ENCODE assay signal across 24 cellular contexts in genomic region chr3:131216340-131216739, GRCh38.
A peak's percentile ranks its signal among the peaks of the same experiment; 100 is the strongest.
DNase-seq lines count a peak whose midpoint lies in the region; ATAC-seq and TF ChIP-seq lines count a peak whose summit lies in the region.
"Had no signal": no experiment of that assay in that cellular context is flagged by ENCODE, and none has a peak within 500 bp of the region (broad histone marks: within the 10 kb centered on the region; RNA-seq: fewer than 3 reads in every experiment).

No MANE protein-coding gene starts in this region.

- peaks cover 30% of the 10 kb centered on the region for H3K4me1 ChIP-seq in ACC112 (ENCODE audit: control insufficient read depth, insufficient read depth, low read length, unreplicated experiment)
- no peaks in the 10 kb centered on the region for H3K4me1 ChIP-seq in HUES48 (ENCODE audit: control insufficient read depth, insufficient read depth, low read length)
- peaks cover 15% of the 10 kb centered on the region in 2 donors for H3K4me1 ChIP-seq in adrenal gland (replicated peaks in 1 of 2)
- peaks cover 13% of the 10 kb centered on the region for H3K4me1 ChIP-seq in hepatocyte (ENCODE audit: insufficient read depth)

- 58 to 84% (median 71%) methylated on average over 1 of the region's 1 CpG for WGBS in adrenal gland, 4 donors
- WGBS in hepatocyte (ENCODE audit: low lambda C conversion rate, missing lambda C conversion rate) = 81% methylated on average over 1 of the region's 1 CpG

- H2AFZ ChIP-seq in ACC112 (ENCODE audit: low read length, unreplicated experiment) (no peak overlapping the region), hepatocyte (no peak overlapping the region)

- H3K27ac ChIP-seq in ACC112 (ENCODE audit: low read depth, low read length) = peak overlapping the region; percentile 95
- peak overlapping the region; percentile 66 for H3K27ac ChIP-seq in HUES48 (ENCODE audit: low read depth, low read length)
- peak overlapping the region in 4 of 5 donors; percentile 2 to 85 (median 44) for H3K27ac ChIP-seq in adrenal gland
- peak overlapping the region; percentile 66 for H3K27ac ChIP-seq in hepatocyte
- H3K27ac ChIP-seq: ovary, testis, VCaP had no signal

- H3K4me1 Mint-ChIP-seq in progenitor cell of endocrine pancreas (ENCODE audit: low read depth) = no peaks in the 10 kb centered on the region
- H3K4me1 Mint-ChIP-seq: activated CD4-positive, alpha-beta T cell treated with anti-CD3 and anti-CD28 coated beads, Interleukin-2, amount 10 ng/mL, durations not matched to agents 24 days and 14 days; activated naive CD8-positive, alpha-beta T cell treated with anti-CD3 and anti-CD28 coated beads for 36 hours; stimulated activated memory B cell treated with anti-CD40 and anti-IgM and Interleukin-4, amounts not matched to agents 10 μg/mL and 1 μg/mL and 100 μg/mL, for 72 hours had no signal

- H3K9me3 ChIP-seq in HUES48 (ENCODE audit: control insufficient read depth, insufficient read depth, low read length) (no peaks in the 10 kb centered on the region), adrenal gland (replicated peaks in 1 of 3) (no peaks in the 10 kb centered on the region), hepatocyte (ENCODE audit: low read depth) (no peaks in the 10 kb centered on the region)
- H3K9me3 ChIP-seq: heart left ventricle, ovary, testis had no signal

- H4K20me1 ChIP-seq in hepatocyte (ENCODE audit: insufficient read depth, poor library complexity, severe bottlenecking) = no peaks in the 10 kb centered on the region

- no peak overlapping the region for H3K27ac Mint-ChIP-seq in progenitor cell of endocrine pancreas
- H3K27ac Mint-ChIP-seq: activated CD4-positive, alpha-beta T cell treated with anti-CD3 and anti-CD28 coated beads, Interleukin-2, amount 10 ng/mL, durations not matched to agents 24 days and 14 days; activated naive CD8-positive, alpha-beta T cell treated with anti-CD3 and anti-CD28 coated beads for 36 hours; activated T-helper 2 cell treated with anti-CD3 and anti-CD28 coated beads, Interferon-gamma antibody, Interleukin-2, Interleukin-4, amounts not matched to agents 10 μg/mL and 5 μg/mL and 100 μg/mL, durations not matched to agents 14 hours and 24 hours and 36 hours; natural killer cell treated with Interleukin-12 subunit alpha and Interleukin-12 subunit beta and Interleukin-15 and Interleukin-18, amount 100 ng/mL, for 72 hours; stimulated activated memory B cell treated with anti-CD40 and anti-IgM and Interleukin-4, amounts not matched to agents 10 μg/mL and 1 μg/mL and 100 μg/mL, for 72 hours; T-helper 2 cell treated with Interferon-gamma antibody and Interleukin-4, amounts not matched to agents 5 μg/mL and 100 μg/mL, for 36 hours had no signal

- H3K36me3 ChIP-seq in ACC112 (ENCODE audit: insufficient read depth, low read length) = no peaks in the 10 kb centered on the region
- no peaks in the 10 kb centered on the region for H3K36me3 ChIP-seq in HUES48 (ENCODE audit: control insufficient read depth, insufficient read depth, low read length)
- H3K36me3 ChIP-seq in adrenal gland (replicated peaks in 1 of 2) = no peaks in the 10 kb centered on the region
- no peaks in the 10 kb centered on the region for H3K36me3 ChIP-seq in hepatocyte (replicated peaks; ENCODE audit: insufficient read depth, low read depth)
- H3K36me3 ChIP-seq: heart left ventricle, ovary had no signal

- no peak overlapping the region for H3K9ac ChIP-seq in HUES48 (ENCODE audit: low read depth, low read length)

- ATAC-seq in GM21723 (IDR thresholded peaks at IDR 0.05; ENCODE audit: unreplicated experiment) (no peak), HG02840 (IDR thresholded peaks at IDR 0.05; ENCODE audit: low FRiP score, unreplicated experiment) (no peak)
- ATAC-seq: K562; natural killer cell treated with Interleukin-12 subunit alpha and Interleukin-12 subunit beta and Interleukin-15 and Interleukin-18, amount 100 ng/mL, for 72 hours; stimulated activated memory B cell treated with anti-CD40 and anti-IgM and Interleukin-4, amounts not matched to agents 10 μg/mL and 1 μg/mL and 100 μg/mL, for 72 hours had no signal

- TF ChIP-seq POLR2A in adrenal gland (IDR thresholded peaks at IDR 0.05) = no peak

- DNase-seq in adrenal gland (peak in 2 of 7 donors; percentile 12 to 38), hepatocyte (ENCODE audit: low spot score) (peak; percentile 19), COR-L47 (lab: John Stamatoyannopoulos, UW) (no peak), progenitor cell of endocrine pancreas (ENCODE audit: low spot score, unreplicated experiment) (no peak)
- DNase-seq: activated CD4-positive, alpha-beta T cell treated with anti-CD3 and anti-CD28 coated beads, Interleukin-2, amount 10 ng/mL, durations not matched to agents 24 days and 14 days; activated naive CD8-positive, alpha-beta T cell treated with anti-CD3 and anti-CD28 coated beads for 36 hours; midbrain; NCI-H1694; NCI-H2227 treated with DMSO at 0.1 percent for 48 hours; NCI-H82; stimulated activated CD4-positive, alpha-beta T cell treated with anti-CD3 and anti-CD28 coated beads, Interleukin-2, amount 100 ng/mL, for 24 hours; testis had no signal

- TF ChIP-seq CTCF in adrenal gland (IDR thresholded peaks at IDR 0.05) (no peak), hepatocyte (IDR thresholded peaks at IDR 0.05; ENCODE audit: poor library complexity) (no peak), progenitor cell of endocrine pancreas (IDR thresholded peaks at IDR 0.05; ENCODE audit: unreplicated experiment) (no peak)

- no peaks in the 10 kb centered on the region for H3K27me3 ChIP-seq in ACC112 (ENCODE audit: insufficient read depth, low read length)
- no peaks in the 10 kb centered on the region for H3K27me3 ChIP-seq in HUES48 (ENCODE audit: control insufficient read depth, insufficient read depth, low read length)
- H3K27me3 ChIP-seq in adrenal gland = no peaks in the 10 kb centered on the region
- no peaks in the 10 kb centered on the region for H3K27me3 ChIP-seq in hepatocyte
- H3K27me3 ChIP-seq: heart left ventricle, ovary, testis had no signal

- H3K27me3 Mint-ChIP-seq in progenitor cell of endocrine pancreas = no peaks in the 10 kb centered on the region
- H3K27me3 Mint-ChIP-seq: activated CD4-positive, alpha-beta T cell treated with anti-CD3 and anti-CD28 coated beads, Interleukin-2, amount 10 ng/mL, durations not matched to agents 24 days and 14 days; stimulated activated memory B cell treated with anti-CD40 and anti-IgM and Interleukin-4, amounts not matched to agents 10 μg/mL and 1 μg/mL and 100 μg/mL, for 72 hours had no signal

- H3K9me3 Mint-ChIP-seq in progenitor cell of endocrine pancreas (ENCODE audit: low read depth) = peaks cover 4% of the 10 kb centered on the region
- H3K9me3 Mint-ChIP-seq: activated CD4-positive, alpha-beta T cell treated with anti-CD3 and anti-CD28 coated beads, Interleukin-2, amount 10 ng/mL, durations not matched to agents 24 days and 14 days; activated naive CD8-positive, alpha-beta T cell treated with anti-CD3 and anti-CD28 coated beads for 36 hours; activated T-helper 2 cell treated with anti-CD3 and anti-CD28 coated beads, Interferon-gamma antibody, Interleukin-2, Interleukin-4, amounts not matched to agents 10 μg/mL and 5 μg/mL and 100 μg/mL, durations not matched to agents 14 hours and 24 hours and 36 hours; T-helper 2 cell treated with Interferon-gamma antibody and Interleukin-4, amounts not matched to agents 5 μg/mL and 100 μg/mL, for 36 hours had no signal

- intact Hi-C loops in adrenal gland (cut with DNase I) = no loop called here

- H3K79me2 ChIP-seq in ACC112 (ENCODE audit: control insufficient read depth, insufficient read depth, low read length, unreplicated experiment) (no peaks in the 10 kb centered on the region), hepatocyte (no peaks in the 10 kb centered on the region)

- H3K36me3 Mint-ChIP-seq in progenitor cell of endocrine pancreas (ENCODE audit: insufficient read depth) = peaks cover 2% of the 10 kb centered on the region
- H3K36me3 Mint-ChIP-seq: activated naive CD8-positive, alpha-beta T cell treated with anti-CD3 and anti-CD28 coated beads for 36 hours had no signal

- H3K4me2 ChIP-seq in hepatocyte = peak overlapping the region; percentile 49

- peak overlapping the region; percentile 57; the same call in 1 of the 2 replicates for H3K4me3 ChIP-seq in ACC112 (ENCODE audit: low read depth, low read length)
- H3K4me3 ChIP-seq in HUES48 (ENCODE audit: low read depth, low read length) = no peak overlapping the region
- H3K4me3 ChIP-seq in adrenal gland = no peak overlapping the region
- no peak overlapping the region for H3K4me3 ChIP-seq in hepatocyte
- H3K4me3 ChIP-seq: heart left ventricle, K562, ovary, testis had no signal

- H3K4me3 Mint-ChIP-seq in progenitor cell of endocrine pancreas (ENCODE audit: low read depth) = no peak overlapping the region
- H3K4me3 Mint-ChIP-seq: activated CD4-positive, alpha-beta T cell treated with anti-CD3 and anti-CD28 coated beads, Interleukin-2, amount 10 ng/mL, durations not matched to agents 24 days and 14 days; activated naive CD8-positive, alpha-beta T cell treated with anti-CD3 and anti-CD28 coated beads for 36 hours; natural killer cell treated with Interleukin-12 subunit alpha and Interleukin-12 subunit beta and Interleukin-15 and Interleukin-18, amount 100 ng/mL, for 72 hours; stimulated activated memory B cell treated with anti-CD40 and anti-IgM and Interleukin-4, amounts not matched to agents 10 μg/mL and 1 μg/mL and 100 μg/mL, for 72 hours; T-helper 2 cell treated with Interferon-gamma antibody and Interleukin-4, amounts not matched to agents 5 μg/mL and 100 μg/mL, for 36 hours had no signal

- H3K9me2 ChIP-seq in hepatocyte (replicated peaks; ENCODE audit: insufficient read depth) = no peaks in the 10 kb centered on the region

Comparison
In these comparisons a context has a peak if more than half of its experiments do, and no peak if none do; other contexts are left out.
1. H3K27ac ChIP-seq: peak in every context shown above with its lines; median percentile 95 in ACC112; 66 in HUES48; 66 in hepatocyte; 44 in adrenal gland.